1 cellular context compared by ENCODE assay signal in genomic region chr1:198535631-198536030, GRCh38.
TF ChIP-seq lines count a peak whose summit lies in the region.

No MANE protein-coding gene starts in this region.

TF ChIP-seq in GM23338, 12 proteins besides CTCF, POLR2A, EP300 and RAD21:
- no peak for TF ChIP-seq CREB1 (CRISPR knock-in tag; IDR thresholded peaks at IDR 0.05; ENCODE audit: low read depth)
- no peak for TF ChIP-seq ETS1 (IDR thresholded peaks at IDR 0.05)
- TF ChIP-seq POLR2AphosphoS5 (IDR thresholded peaks at IDR 0.05; ENCODE audit: low read depth): no peak
- TF ChIP-seq ZNF114 (CRISPR knock-in tag; IDR thresholded peaks at IDR 0.05): no peak
- TF ChIP-seq STAT1 (IDR thresholded peaks at IDR 0.05; ENCODE audit: unreplicated experiment): no peak
- no peak for TF ChIP-seq NANOG (IDR thresholded peaks at IDR 0.05; ENCODE audit: borderline replicate concordance)
- TF ChIP-seq ZNF331 (CRISPR knock-in tag; IDR thresholded peaks at IDR 0.05; ENCODE audit: low read depth): no peak
- TF ChIP-seq EZH2 (IDR thresholded peaks at IDR 0.05; ENCODE audit: low read depth, unreplicated experiment): no peak
- no peak for TF ChIP-seq JUNB (IDR thresholded peaks at IDR 0.05; ENCODE audit: unreplicated experiment)
- TF ChIP-seq, protein P1, sequence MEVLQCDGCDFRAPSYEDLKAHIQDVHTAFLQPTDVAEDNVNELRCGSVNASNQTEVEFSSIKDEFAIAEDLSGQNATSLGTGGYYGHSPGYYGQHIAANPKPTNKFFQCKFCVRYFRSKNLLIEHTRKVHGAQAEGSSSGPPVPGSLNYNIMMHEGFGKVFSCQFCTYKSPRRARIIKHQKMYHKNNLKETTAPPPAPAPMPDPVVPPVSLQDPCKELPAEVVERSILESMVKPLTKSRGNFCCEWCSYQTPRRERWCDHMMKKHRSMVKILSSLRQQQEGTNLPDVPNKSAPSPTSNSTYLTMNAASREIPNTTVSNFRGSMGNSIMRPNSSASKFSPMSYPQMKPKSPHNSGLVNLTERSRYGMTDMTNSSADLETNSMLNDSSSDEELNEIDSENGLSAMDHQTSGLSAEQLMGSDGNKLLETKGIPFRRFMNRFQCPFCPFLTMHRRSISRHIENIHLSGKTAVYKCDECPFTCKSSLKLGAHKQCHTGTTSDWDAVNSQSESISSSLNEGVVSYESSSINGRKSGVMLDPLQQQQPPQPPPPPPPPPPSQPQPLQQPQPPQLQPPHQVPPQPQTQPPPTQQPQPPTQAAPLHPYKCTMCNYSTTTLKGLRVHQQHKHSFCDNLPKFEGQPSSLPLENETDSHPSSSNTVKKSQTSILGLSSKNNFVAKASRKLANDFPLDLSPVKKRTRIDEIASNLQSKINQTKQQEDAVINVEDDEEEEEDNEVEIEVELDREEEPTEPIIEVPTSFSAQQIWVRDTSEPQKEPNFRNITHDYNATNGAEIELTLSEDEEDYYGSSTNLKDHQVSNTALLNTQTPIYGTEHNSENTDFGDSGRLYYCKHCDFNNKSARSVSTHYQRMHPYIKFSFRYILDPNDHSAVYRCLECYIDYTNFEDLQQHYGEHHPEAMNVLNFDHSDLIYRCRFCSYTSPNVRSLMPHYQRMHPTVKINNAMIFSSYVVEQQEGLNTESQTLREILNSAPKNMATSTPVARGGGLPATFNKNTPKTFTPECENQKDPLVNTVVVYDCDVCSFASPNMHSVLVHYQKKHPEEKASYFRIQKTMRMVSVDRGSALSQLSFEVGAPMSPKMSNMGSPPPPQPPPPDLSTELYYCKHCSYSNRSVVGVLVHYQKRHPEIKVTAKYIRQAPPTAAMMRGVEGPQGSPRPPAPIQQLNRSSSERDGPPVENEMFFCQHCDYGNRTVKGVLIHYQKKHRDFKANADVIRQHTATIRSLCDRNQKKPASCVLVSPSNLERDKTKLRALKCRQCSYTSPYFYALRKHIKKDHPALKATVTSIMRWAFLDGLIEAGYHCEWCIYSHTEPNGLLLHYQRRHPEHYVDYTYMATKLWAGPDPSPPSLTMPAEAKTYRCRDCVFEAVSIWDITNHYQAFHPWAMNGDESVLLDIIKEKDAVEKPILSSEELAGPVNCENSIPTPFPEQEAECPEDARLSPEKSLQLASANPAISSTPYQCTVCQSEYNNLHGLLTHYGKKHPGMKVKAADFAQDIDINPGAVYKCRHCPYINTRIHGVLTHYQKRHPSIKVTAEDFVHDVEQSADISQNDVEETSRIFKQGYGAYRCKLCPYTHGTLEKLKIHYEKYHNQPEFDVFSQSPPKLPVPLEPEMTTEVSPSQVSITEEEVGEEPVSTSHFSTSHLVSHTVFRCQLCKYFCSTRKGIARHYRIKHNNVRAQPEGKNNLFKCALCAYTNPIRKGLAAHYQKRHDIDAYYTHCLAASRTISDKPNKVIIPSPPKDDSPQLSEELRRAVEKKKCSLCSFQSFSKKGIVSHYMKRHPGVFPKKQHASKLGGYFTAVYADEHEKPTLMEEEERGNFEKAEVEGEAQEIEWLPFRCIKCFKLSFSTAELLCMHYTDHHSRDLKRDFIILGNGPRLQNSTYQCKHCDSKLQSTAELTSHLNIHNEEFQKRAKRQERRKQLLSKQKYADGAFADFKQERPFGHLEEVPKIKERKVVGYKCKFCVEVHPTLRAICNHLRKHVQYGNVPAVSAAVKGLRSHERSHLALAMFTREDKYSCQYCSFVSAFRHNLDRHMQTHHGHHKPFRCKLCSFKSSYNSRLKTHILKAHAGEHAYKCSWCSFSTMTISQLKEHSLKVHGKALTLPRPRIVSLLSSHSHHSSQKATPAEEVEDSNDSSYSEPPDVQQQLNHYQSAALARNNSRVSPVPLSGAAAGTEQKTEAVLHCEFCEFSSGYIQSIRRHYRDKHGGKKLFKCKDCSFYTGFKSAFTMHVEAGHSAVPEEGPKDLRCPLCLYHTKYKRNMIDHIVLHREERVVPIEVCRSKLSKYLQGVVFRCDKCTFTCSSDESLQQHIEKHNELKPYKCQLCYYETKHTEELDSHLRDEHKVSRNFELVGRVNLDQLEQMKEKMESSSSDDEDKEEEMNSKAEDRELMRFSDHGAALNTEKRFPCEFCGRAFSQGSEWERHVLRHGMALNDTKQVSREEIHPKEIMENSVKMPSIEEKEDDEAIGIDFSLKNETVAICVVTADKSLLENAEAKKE (CRISPR knock-in tag; IDR thresholded peaks at IDR 0.05): no peak
- TF ChIP-seq EZH2phosphoT487 (IDR thresholded peaks at IDR 0.05; ENCODE audit: unreplicated experiment): no peak
- no peak for TF ChIP-seq REST (IDR thresholded peaks at IDR 0.05; ENCODE audit: unreplicated experiment)
